Comparison of ENCODE assay signal across 1 cellular context in genomic region chr14:60091550-60092511, GRCh38.
TF ChIP-seq lines count a peak whose summit lies in the region.

TSS of gene PCNX4 (plus strand) at chr14:60091923. CDS start at chr14:60107639, 15,716 bp downstream.

TF ChIP-seq in HepG2, 621 proteins besides CTCF, POLR2A, EP300 and RAD21 (continued from another document and continues in another):
- TF ChIP-seq TIGD3 (CRISPR knock-in tag; IDR thresholded peaks at IDR 0.05; ENCODE audit: borderline replicate concordance): 0 out of 2 replicates have a peak, but pooled peaks have one; percentile 51
- no peak; the same call in 1 of the 2 replicates for TF ChIP-seq MAZ (IDR thresholded peaks at IDR 0.05; ENCODE audit: borderline replicate concordance, low read depth, low read length)
- TF ChIP-seq MAZ (CRISPR knock-in tag; IDR thresholded peaks at IDR 0.05; ENCODE audit: low read depth): peak; percentile 89
- TF ChIP-seq ZNF143 (CRISPR knock-in tag; IDR thresholded peaks at IDR 0.05): peak; percentile 83
- TF ChIP-seq KDM2A (CRISPR knock-in tag; IDR thresholded peaks at IDR 0.05; ENCODE audit: borderline replicate concordance, low read depth): peak; percentile 95
- TF ChIP-seq ZBTB7A (CRISPR knock-in tag; IDR thresholded peaks at IDR 0.05): 0 out of 2 replicates have a peak, but pooled peaks have one; percentile 52
- peak; percentile 75 for TF ChIP-seq ZNF329 (CRISPR knock-in tag; IDR thresholded peaks at IDR 0.05; ENCODE audit: low read depth)
- TF ChIP-seq LBX2 (CRISPR knock-in tag; IDR thresholded peaks at IDR 0.05; ENCODE audit: borderline replicate concordance): peak; percentile 87; the same call in 1 of the 2 replicates
- peak; percentile 75 for TF ChIP-seq ZBTB34 (CRISPR knock-in tag; IDR thresholded peaks at IDR 0.05)
- TF ChIP-seq ZNF274 (CRISPR knock-in tag; IDR thresholded peaks at IDR 0.05): peak; percentile 97
- peak; percentile 96 for TF ChIP-seq ZMAT3 (CRISPR knock-in tag; conservative IDR thresholded peaks at IDR 0.05)
- peak; percentile 85 for TF ChIP-seq MED1 (CRISPR knock-in tag; IDR thresholded peaks at IDR 0.05)
- peak; percentile 87; the same call in 1 of the 2 replicates for TF ChIP-seq CREB3 (CRISPR knock-in tag; IDR thresholded peaks at IDR 0.05)
- TF ChIP-seq NCOA2 (CRISPR knock-in tag; IDR thresholded peaks at IDR 0.05): peak; percentile 54; the same call in 1 of the 2 replicates
- peak; percentile 82 for TF ChIP-seq ZNF609 (CRISPR knock-in tag; IDR thresholded peaks at IDR 0.05; ENCODE audit: borderline replicate concordance)
- peak; percentile 81; the same call in 1 of the 2 replicates for TF ChIP-seq PHF21A (CRISPR knock-in tag; IDR thresholded peaks at IDR 0.05)
- TF ChIP-seq ZNF629 (CRISPR knock-in tag; conservative IDR thresholded peaks at IDR 0.05): no peak
- TF ChIP-seq ZFP82 (CRISPR knock-in tag; IDR thresholded peaks at IDR 0.05; ENCODE audit: borderline replicate concordance): no peak
- TF ChIP-seq ZNF235 (CRISPR knock-in tag; IDR thresholded peaks at IDR 0.05; ENCODE audit: borderline replicate concordance): no peak; the same call in 1 of the 2 replicates
- peak; percentile 89 for TF ChIP-seq ZNF441 (CRISPR knock-in tag; IDR thresholded peaks at IDR 0.05; ENCODE audit: borderline replicate concordance)
- TF ChIP-seq ZNF292 (CRISPR knock-in tag; IDR thresholded peaks at IDR 0.05; ENCODE audit: borderline replicate concordance, low read depth): peak; percentile 74; the same call in 1 of the 2 replicates
- TF ChIP-seq ZBTB3 (CRISPR knock-in tag; IDR thresholded peaks at IDR 0.05; ENCODE audit: borderline replicate concordance, low read depth): peak; percentile 48; the same call in 1 of the 2 replicates
- TF ChIP-seq RNF2 (conservative IDR thresholded peaks at IDR 0.05; ENCODE audit: low read depth): peak; percentile 91
- peak; percentile 94; the same call in 1 of the 2 replicates for TF ChIP-seq ZNF678 (CRISPR knock-in tag; IDR thresholded peaks at IDR 0.05)
- TF ChIP-seq ZBTB7B (CRISPR knock-in tag; IDR thresholded peaks at IDR 0.05): 0 out of 2 replicates have a peak, but pooled peaks have one; percentile 32
- 0 out of 2 replicates have a peak, but pooled peaks have one; percentile 54 for TF ChIP-seq HNRNPL (IDR thresholded peaks at IDR 0.05; ENCODE audit: low read depth, low read length)
- TF ChIP-seq ZFP1 (CRISPR knock-in tag; IDR thresholded peaks at IDR 0.05): 0 out of 2 replicates have a peak, but pooled peaks have one; percentile 49
- peak; percentile 73 for TF ChIP-seq ZNF616 (CRISPR knock-in tag; IDR thresholded peaks at IDR 0.05; ENCODE audit: low read depth)
- TF ChIP-seq TBL1XR1 (IDR thresholded peaks at IDR 0.05; ENCODE audit: borderline replicate concordance, low read length, partially characterized antibody): no peak
- TF ChIP-seq BRCA1 (CRISPR knock-in tag; IDR thresholded peaks at IDR 0.05): peak; percentile 95
- no peak for TF ChIP-seq TRIM24 (CRISPR knock-in tag; IDR thresholded peaks at IDR 0.05)
- TF ChIP-seq ZFP91 (CRISPR knock-in tag; IDR thresholded peaks at IDR 0.05; ENCODE audit: borderline replicate concordance): peak; percentile 96; the same call in 1 of the 2 replicates
- peak; percentile 89; the same call in 1 of the 2 replicates for TF ChIP-seq ZNF639 (CRISPR knock-in tag; conservative IDR thresholded peaks at IDR 0.05)
- TF ChIP-seq REL (CRISPR knock-in tag; conservative IDR thresholded peaks at IDR 0.05): peak; percentile 97
- TF ChIP-seq KLF9 (CRISPR knock-in tag; IDR thresholded peaks at IDR 0.05; ENCODE audit: low read depth): peak; percentile 87; the same call in 1 of the 2 replicates
- TF ChIP-seq NR2F1 (CRISPR knock-in tag; IDR thresholded peaks at IDR 0.05): no peak; a peak in 1 of 4 replicates
- TF ChIP-seq REST (IDR thresholded peaks at IDR 0.05; ENCODE audit: borderline replicate concordance in 1 of 2, low read depth in 1 of 2, low read length in 2 of 2): no peak
- TF ChIP-seq ZNF839 (CRISPR knock-in tag; IDR thresholded peaks at IDR 0.05; ENCODE audit: borderline replicate concordance): peak; percentile 72; the same call in 1 of the 2 replicates
- TF ChIP-seq ZNF30 (CRISPR knock-in tag; IDR thresholded peaks at IDR 0.05): no peak
- peak; percentile 94 for TF ChIP-seq FOXC1 (CRISPR knock-in tag; IDR thresholded peaks at IDR 0.05; ENCODE audit: borderline replicate concordance)
- peak; percentile 88; the same call in 1 of the 2 replicates for TF ChIP-seq ZNF101 (CRISPR knock-in tag; IDR thresholded peaks at IDR 0.05; ENCODE audit: borderline replicate concordance, low read depth)
- TF ChIP-seq ZSCAN22 (CRISPR knock-in tag; IDR thresholded peaks at IDR 0.05): 0 out of 2 replicates have a peak, but pooled peaks have one; percentile 67
